1 cellular context compared by ENCODE assay signal in genomic region chr10:125264091-125264490, GRCh38.
TF ChIP-seq lines count a peak whose summit lies in the region.

No MANE protein-coding gene starts in this region.

TF ChIP-seq in A549, 52 proteins besides CTCF, POLR2A, EP300 and RAD21 (continued from another document):
- TF ChIP-seq REST (IDR thresholded peaks at IDR 0.05) (no peak), BHLHE40 (IDR thresholded peaks at IDR 0.05; ENCODE audit: low read depth, low read length) (no peak), ESRRA (IDR thresholded peaks at IDR 0.05; ENCODE audit: borderline replicate concordance, low read length) (no peak), HEYL (CRISPR knock-in tag; IDR thresholded peaks at IDR 0.05) (no peak), CBX8 (IDR thresholded peaks at IDR 0.05) (no peak), CHD4 (IDR thresholded peaks at IDR 0.05; ENCODE audit: borderline replicate concordance) (no peak)
